Comparison of ENCODE assay signal across 1 cellular context in the genomic region with DNA sequence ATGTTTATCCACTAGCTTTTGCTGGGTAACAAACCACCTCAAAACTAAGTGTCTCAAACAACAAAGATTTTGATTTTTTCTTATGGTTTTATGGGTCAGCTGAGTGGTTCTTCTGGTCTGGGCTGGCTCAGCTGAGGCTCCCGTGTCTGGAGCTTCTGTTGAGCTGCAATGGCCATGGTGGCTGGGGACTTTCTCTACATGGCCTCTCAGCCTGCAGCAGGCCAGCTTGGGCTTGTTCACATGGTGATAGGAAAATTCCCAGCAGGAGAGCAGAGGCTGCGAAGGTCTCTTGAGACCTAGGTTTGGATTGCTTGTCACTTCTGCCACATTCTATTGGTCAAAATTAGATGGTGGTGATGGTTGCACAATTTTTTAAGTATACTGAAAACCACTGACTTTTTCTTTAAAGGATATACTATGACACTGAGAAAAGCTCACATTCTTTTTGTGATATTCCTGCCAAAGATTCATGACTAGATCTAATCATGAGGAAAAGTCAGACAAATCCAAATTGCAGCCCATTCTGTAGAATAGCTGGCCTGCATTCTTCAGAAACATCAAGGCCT.
TF ChIP-seq lines count a peak whose summit lies in the region.

No MANE protein-coding gene starts in this region.

TF ChIP-seq in GM23338, 12 proteins besides CTCF, POLR2A, EP300 and RAD21 (continued from another document):
- TF ChIP-seq JUNB (IDR thresholded peaks at IDR 0.05; ENCODE audit: unreplicated experiment) = no peak
- TF ChIP-seq ZNF331 (CRISPR knock-in tag; IDR thresholded peaks at IDR 0.05; ENCODE audit: low read depth) = no peak
- no peak for TF ChIP-seq EZH2phosphoT487 (IDR thresholded peaks at IDR 0.05; ENCODE audit: unreplicated experiment)
